In genomic region chr2:230932556-230933511, GRCh38 we compare ENCODE assay signal across 14 cellular contexts. TPM values are rescaled to one million over a fixed set of nuclear protein-coding genes. Genes with fewer than 3 reads are reported as not detected.
DNase-seq lines count a peak whose midpoint lies in the region; ATAC-seq and TF ChIP-seq lines count a peak whose summit lies in the region.
"Had no signal": no experiment of that assay in that cellular context is flagged by ENCODE, and none has a peak within 500 bp of the region (broad histone marks: within the 10 kb centered on the region; RNA-seq: fewer than 3 reads in every experiment).

No MANE protein-coding gene starts in this region.

- no peak overlapping the region for H2BK12ac ChIP-seq in H9 (ENCODE audit: insufficient read length, low read depth, low read length)

- POLR2A ChIA-PET in activated naive CD8-positive, alpha-beta T cell treated with anti-CD3 and anti-CD28 coated beads, Interleukin-2, amount 10 ng/mL, durations not matched to agents 7 days and 5 days (lab: Charles Lee) = interaction anchor here (0.5 to 0.9 kb wide), 2 partner anchors 15 to 271 kb away, joined by 3 to 4 read pairs; no protein-coding TSS in a partner anchor

- peak; percentile 54 for DNase-seq in H9
- no peak for DNase-seq in activated naive CD8-positive, alpha-beta T cell treated with anti-CD3 and anti-CD28 coated beads, Interleukin-2, amount 10 ng/mL, durations not matched to agents 7 days and 5 days
- peak; percentile 73 for DNase-seq in hepatic stellate cell (ENCODE audit: low spot score)
- DNase-seq in spleen = peak; percentile 68
- DNase-seq in G401 (ENCODE audit: low spot score) = no peak
- DNase-seq in stimulated activated CD4-positive, alpha-beta T cell treated with anti-CD3 and anti-CD28 coated beads, Interleukin-12 subunit alpha, Interleukin-12 subunit beta, amount 100 ng/mL, for 4 hours = no peak
- DNase-seq in A172 (ENCODE audit: low spot score) = no peak
- DNase-seq: activated T-cell treated with anti-CD3 and anti-CD28 coated beads, Interleukin-2, amount 50 U/mL, for 4 hours; KG1; SHP77 had no signal

- no peak overlapping the region for H3K27ac ChIP-seq in H9 (ENCODE audit: insufficient read length, low read depth, low read length)
- H3K27ac ChIP-seq in spleen = peak overlapping the region in 2 of 8 donors; percentile 33 to 62
- H3K27ac ChIP-seq: epithelial cell of prostate, neutrophil had no signal

- no peaks in the 10 kb centered on the region for H3K23me2 ChIP-seq in H9 (ENCODE audit: insufficient read length, low read depth, low read length, poor library complexity, severe bottlenecking)

- no peak overlapping the region for H2BK20ac ChIP-seq in H9 (ENCODE audit: low read depth, low read length, poor library complexity, severe bottlenecking)

- no peaks in the 10 kb centered on the region for H3K79me1 ChIP-seq in H9 (ENCODE audit: insufficient read depth, low read depth, low read length, poor library complexity, severe bottlenecking)

- no peak overlapping the region for H3K4me2 ChIP-seq in H9 (ENCODE audit: insufficient read depth, insufficient read length, low read length)

- peaks cover 2% of the 10 kb centered on the region; the same call in 1 of the 2 replicates for H3K27me3 Mint-ChIP-seq in H9 (ENCODE audit: low read depth)
- H3K27me3 Mint-ChIP-seq in activated naive CD8-positive, alpha-beta T cell treated with anti-CD3 and anti-CD28 coated beads, Interleukin-2, amount 10 ng/mL, durations not matched to agents 7 days and 5 days = peaks cover 5% of the 10 kb centered on the region

- no peaks in the 10 kb centered on the region for H3K36me3 ChIP-seq in spleen
- H3K36me3 ChIP-seq: HAP-1, neutrophil had no signal

- no peak overlapping the region for H3K27ac Mint-ChIP-seq in H9
- H3K27ac Mint-ChIP-seq in activated naive CD8-positive, alpha-beta T cell treated with anti-CD3 and anti-CD28 coated beads, Interleukin-2, amount 10 ng/mL, durations not matched to agents 7 days and 5 days = peak overlapping the region; percentile 63

- intact Hi-C loops in spleen (cut with DNase I; ENCODE audit: low total_unique reads) = no loop called here

- no CpG with 5 or more reads among the region's 22 CpGs for WGBS in H9 (ENCODE audit: extremely low coverage, insufficient read length, low lambda C conversion rate)
- WGBS in spleen, 5 donors = 53 to 69% (median 60%) methylated on average over 22 of the region's 22 CpGs

- H3K27me3 ChIP-seq in H9 (ENCODE audit: insufficient read depth, low read length) (no peaks in the 10 kb centered on the region), spleen (replicated peaks in 1 of 7) (peaks cover 0 to 27% (median 0%) of the 10 kb centered on the region in 7 donors)
- H3K27me3 ChIP-seq: neutrophil had no signal

- TF ChIP-seq CTCF in H9 (conservative IDR thresholded peaks at IDR 0.05) = no peak
- no peak for TF ChIP-seq CTCF in spleen (IDR thresholded peaks at IDR 0.05 in 8 of 11, conservative IDR thresholded peaks at IDR 0.05 in 3 of 11)

- no peak overlapping the region for H2BK15ac ChIP-seq in H9 (ENCODE audit: low read depth, low read length)

- no peak overlapping the region for H2AFZ ChIP-seq in H9 (ENCODE audit: low read length)

- no peak overlapping the region for H3T11ph ChIP-seq in H9 (ENCODE audit: low read length)

- no peaks in the 10 kb centered on the region for H3K9me3 ChIP-seq in H9 (ENCODE audit: control insufficient read depth, low read depth, low read length)
- peaks cover 0 to 28% (median 24%) of the 10 kb centered on the region in 8 donors for H3K9me3 ChIP-seq in spleen
- H3K9me3 ChIP-seq: neutrophil had no signal

- TF ChIP-seq POLR2A in spleen (IDR thresholded peaks at IDR 0.05) = no peak

- H3K4me1 ChIP-seq in H9 (ENCODE audit: insufficient read depth, low read length) (peaks cover 2% of the 10 kb centered on the region; the same call in 1 of the 2 replicates), spleen (peaks cover 0 to 29% (median 5%) of the 10 kb centered on the region in 6 donors)
- H3K4me1 ChIP-seq: HAP-1 had no signal

- H2BK120ac ChIP-seq in H9 (ENCODE audit: low read depth, low read length, poor library complexity, severe bottlenecking) = no peak overlapping the region

- no peak overlapping the region for H3K9ac ChIP-seq in H9 (ENCODE audit: extremely low read depth, insufficient read length, low read length)

- H3K4me1 Mint-ChIP-seq in H9 = peaks cover 7 to 22% of the 10 kb centered on the region in 2 experiments
- peaks cover 22% of the 10 kb centered on the region for H3K4me1 Mint-ChIP-seq in activated naive CD8-positive, alpha-beta T cell treated with anti-CD3 and anti-CD28 coated beads, Interleukin-2, amount 10 ng/mL, durations not matched to agents 7 days and 5 days

- H3K18ac ChIP-seq in H9 (ENCODE audit: insufficient read length, low read depth, low read length) = no peak overlapping the region

- no peak overlapping the region for H4K5ac ChIP-seq in H9 (ENCODE audit: insufficient read length, low read depth, low read length)

- no peak overlapping the region for H3K14ac ChIP-seq in H9 (ENCODE audit: insufficient read depth, low read length)

- no peak overlapping the region for H3K56ac ChIP-seq in H9 (ENCODE audit: insufficient read length, low read depth, low read length)

- no peak overlapping the region for H4K8ac ChIP-seq in H9 (replicated peaks; ENCODE audit: insufficient read length, low read depth, low read length)

- no peaks in the 10 kb centered on the region for H3K79me2 ChIP-seq in H9 (ENCODE audit: insufficient read depth, low read length)

- no peak overlapping the region for H2AK5ac ChIP-seq in H9 (ENCODE audit: insufficient read length, low read length)

- no peak overlapping the region for H3K4me3 ChIP-seq in spleen
- H3K4me3 ChIP-seq: HAP-1 had no signal

- no peak overlapping the region for H3K4ac ChIP-seq in H9 (ENCODE audit: low read depth, low read length)

- no peak overlapping the region for H3K23ac ChIP-seq in H9 (ENCODE audit: insufficient read length, low read depth, low read length)

- in situ Hi-C loops in G401 (cut with HindIII; ENCODE audit: low sequenced_read_pairs) = no loop called here

- peak overlapping the region; percentile 44 for H4K91ac ChIP-seq in H9 (ENCODE audit: insufficient read length, low read depth, low read length)

- no peaks in the 10 kb centered on the region for H4K20me1 ChIP-seq in H9 (ENCODE audit: control insufficient read depth, insufficient read depth, insufficient read length)

- H2BK5ac ChIP-seq in H9 (ENCODE audit: insufficient read length, low read length) = no peak overlapping the region

- H3K9me3 Mint-ChIP-seq in H9 = peaks cover 18 to 24% of the 10 kb centered on the region in 2 experiments
- peaks cover 11% of the 10 kb centered on the region for H3K9me3 Mint-ChIP-seq in activated naive CD8-positive, alpha-beta T cell treated with anti-CD3 and anti-CD28 coated beads, Interleukin-2, amount 10 ng/mL, durations not matched to agents 7 days and 5 days

- peaks cover 4 to 14% (median 6%) of the 10 kb centered on the region in 3 experiments; a peak in 5 of 7 replicates for H3K36me3 Mint-ChIP-seq in H9 (ENCODE audit: insufficient read depth in 1 of 3, low read depth in 3 of 3)
- peaks cover 6% of the 10 kb centered on the region for H3K36me3 Mint-ChIP-seq in activated naive CD8-positive, alpha-beta T cell treated with anti-CD3 and anti-CD28 coated beads, Interleukin-2, amount 10 ng/mL, durations not matched to agents 7 days and 5 days

- no peak overlapping the region for H3K4me3 Mint-ChIP-seq in H9
- H3K4me3 Mint-ChIP-seq in activated naive CD8-positive, alpha-beta T cell treated with anti-CD3 and anti-CD28 coated beads, Interleukin-2, amount 10 ng/mL, durations not matched to agents 7 days and 5 days = no peak overlapping the region
- H3K4me3 Mint-ChIP-seq: activated T-cell treated with anti-CD3 and anti-CD28 coated beads, Interleukin-2, amount 50 U/mL, for 4 hours had no signal

- ATAC-seq in activated naive CD8-positive, alpha-beta T cell treated with anti-CD3 and anti-CD28 coated beads, Interleukin-2, amount 10 ng/mL, durations not matched to agents 7 days and 5 days (ENCODE audit: low read depth) = peak; percentile 49
- no peak for ATAC-seq in GM19328 (IDR thresholded peaks at IDR 0.05; ENCODE audit: unreplicated experiment)

RNA-seq across cellular contexts. Expression of gene GPR55, which starts 7.8 kb away (rescaled TPM):
- total RNA-seq in H9 (2021) = 0.11 TPM in 1 of 2 replicates, not detected in the other
- total RNA-seq in activated naive CD8-positive, alpha-beta T cell treated with anti-CD3 and anti-CD28 coated beads, Interleukin-2, amount 10 ng/mL, durations not matched to agents 7 days and 5 days = 10 to 100 TPM; 18.8 to 21.5 TPM
- total RNA-seq in spleen = 1 to 10 TPM; 2.5 to 6.8 (median 5.2) TPM
- polyA plus RNA-seq in spleen = 1 to 10 TPM in 2 of 3 donors, under 1 TPM in 1; 0.86 to 2.0 (median 1.7) TPM
- total RNA-seq in G401 (2014; rRNA removed; shearing (Covaris generic)) = not detected in 2 replicates
- 0.24 TPM in 1 of 2 replicates, not detected in the other for total RNA-seq in A172 (2014; rRNA removed; shearing (Covaris generic))

Comparison
In these comparisons a context has a peak if more than half of its experiments do, and no peak if none do; other contexts are left out.
1. DNase-seq: peak in H9 (single experiment), hepatic stellate cell (single experiment) and spleen (single experiment); none in activated naive CD8-positive, alpha-beta T cell treated with anti-CD3 and anti-CD28 coated beads, Interleukin-2, amount 10 ng/mL, durations not matched to agents 7 days and 5 days (single experiment), G401 (single experiment), stimulated activated CD4-positive, alpha-beta T cell treated with anti-CD3 and anti-CD28 coated beads, Interleukin-12 subunit alpha, Interleukin-12 subunit beta, amount 100 ng/mL, for 4 hours (single experiment) and A172 (single experiment).